8 cellular contexts compared by ENCODE assay signal in the genomic region with DNA sequence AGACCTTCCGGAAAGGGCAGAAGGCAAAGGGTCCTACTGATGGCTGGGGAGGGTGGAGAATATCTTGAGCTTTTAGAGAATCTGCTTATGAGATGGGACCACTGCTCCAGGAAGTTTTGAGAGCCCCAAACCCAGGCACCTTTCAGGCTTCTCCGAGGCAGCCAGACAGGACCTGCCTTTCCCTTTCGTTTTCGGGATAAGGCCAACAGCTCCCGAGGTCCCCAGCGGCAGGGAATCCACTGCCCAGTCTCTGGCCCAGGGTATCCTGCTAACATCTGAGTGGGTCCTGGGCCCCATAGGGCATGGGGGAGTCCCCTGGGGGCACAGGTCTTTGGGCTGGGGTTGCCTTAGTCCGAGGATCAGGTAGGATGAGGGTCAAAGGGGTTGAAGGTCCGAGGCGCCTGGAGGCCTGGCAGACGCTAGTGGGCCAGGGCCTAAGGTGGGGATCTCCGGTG. TPM values are rescaled to one million over a fixed set of nuclear protein-coding genes. Genes with fewer than 3 reads are reported as not detected.
DNase-seq lines count a peak whose midpoint lies in the region; TF ChIP-seq lines count a peak whose summit lies in the region.

No MANE protein-coding gene starts in this region.

- peak overlapping the region; percentile 73 for H2AFZ ChIP-seq in ACC112 (ENCODE audit: low read length, unreplicated experiment)

- WGBS in HUES64: 2% methylated on average over 11 of the region's 11 CpGs

- DNase-seq in coronary artery (ENCODE audit: low spot score): no peak
- DNase-seq in NCI-H2107 treated with DMSO at 0.1 percent for 48 hours (lab: John Stamatoyannopoulos, UW; ENCODE audit: unreplicated experiment): no peak
- DNase-seq in ACHN: no peak
- DNase-seq in NCI-H345 treated with DMSO at 0.1 percent for 48 hours (lab: John Stamatoyannopoulos, UW; ENCODE audit: unreplicated experiment): no peak
- no peak for DNase-seq in NCI-H2227 (lab: John Stamatoyannopoulos, UW; ENCODE audit: unreplicated experiment)

- H3K27ac ChIP-seq in ACC112 (ENCODE audit: low read depth, low read length) (peak overlapping the region; percentile 47), HUES64 (ENCODE audit: low read depth, low read length) (no peak overlapping the region), coronary artery (no peak overlapping the region)

- H3K9me3 ChIP-seq in HUES64 (ENCODE audit: insufficient read depth, low read depth, low read length) (no peaks in the 10 kb centered on the region), mucosa of stomach (ENCODE audit: control insufficient read depth, low read length) (no peaks in the 10 kb centered on the region)

- H3K27me3 ChIP-seq in ACC112 (ENCODE audit: insufficient read depth, low read length) (no peaks in the 10 kb centered on the region), HUES64 (ENCODE audit: insufficient read depth, low read length) (peaks cover 99% of the 10 kb centered on the region), mucosa of stomach (ENCODE audit: control insufficient read depth, insufficient read depth, low read length) (peaks cover 44% of the 10 kb centered on the region)

- in situ Hi-C loops in ACHN (cut with HindIII; ENCODE audit: low pct_ligation_motif_present, low pct_unique_long_range_greater_than_20kb, low sequenced_read_pairs): no loop called here

- no peaks in the 10 kb centered on the region for H3K4me1 ChIP-seq in ACC112 (ENCODE audit: control insufficient read depth, insufficient read depth, low read length, unreplicated experiment)
- peaks cover 7% of the 10 kb centered on the region for H3K4me1 ChIP-seq in HUES64 (ENCODE audit: insufficient read depth, low read length)
- H3K4me1 ChIP-seq in mucosa of stomach (ENCODE audit: control insufficient read depth, insufficient read depth, low read length): peaks cover 20% of the 10 kb centered on the region

- peaks cover 43% of the 10 kb centered on the region for H3K79me2 ChIP-seq in ACC112 (ENCODE audit: control insufficient read depth, insufficient read depth, low read length, unreplicated experiment)

- H3K9ac ChIP-seq in HUES64 (ENCODE audit: low read depth, low read length) (no peak overlapping the region), mucosa of stomach (ENCODE audit: low read length) (peak overlapping the region; percentile 77)

- H3K4me3 ChIP-seq in ACC112 (ENCODE audit: low read depth, low read length) (peak overlapping the region; percentile 100), HUES64 (ENCODE audit: low read length) (peak overlapping the region; percentile 44), coronary artery (peak overlapping the region; percentile 60), mucosa of stomach (ENCODE audit: low read length) (peak overlapping the region; percentile 25)

- 0 out of 2 replicates have a peak, but pooled peaks cover 5% of the 10 kb centered on the region for H3K36me3 ChIP-seq in ACC112 (ENCODE audit: insufficient read depth, low read length)
- H3K36me3 ChIP-seq in HUES64 (ENCODE audit: insufficient read depth, low read length): no peaks in the 10 kb centered on the region
- H3K36me3 ChIP-seq in mucosa of stomach (ENCODE audit: control insufficient read depth, insufficient read depth, low read length): no peaks in the 10 kb centered on the region

- TF ChIP-seq CTCF in coronary artery (IDR thresholded peaks at IDR 0.05): no peak

RNA-seq across cellular contexts. Expression of gene PITX1, which starts 3.3 kb away (rescaled TPM):
- 0.75 TPM for polyA plus RNA-seq in HUES64 (2013, experiment 1 of 2)
- 1.0 TPM for polyA plus RNA-seq in HUES64 (2013, experiment 2 of 2)

Comparison
In these comparisons a context has a peak if more than half of its experiments do, and no peak if none do; other contexts are left out.
1. H3K4me3 ChIP-seq: peak in every context shown above with its lines; median percentile 100 in ACC112; 60 in coronary artery; 44 in HUES64; 25 in mucosa of stomach.